15 cellular contexts compared by ENCODE assay signal in genomic region chr5:175772747-175773533, GRCh38.
DNase-seq lines count a peak whose midpoint lies in the region; ATAC-seq, FAIRE-seq and TF ChIP-seq lines count a peak whose summit lies in the region.
"Had no signal": no experiment of that assay in that cellular context is flagged by ENCODE, and none has a peak within 500 bp of the region (broad histone marks: within the 10 kb centered on the region; RNA-seq: fewer than 3 reads in every experiment).

No MANE protein-coding gene starts in this region.

- H3K4me1 ChIP-seq in mammary epithelial cell (ENCODE audit: insufficient read depth, low read length) (peaks cover 11% of the 10 kb centered on the region), keratinocyte (ENCODE audit: control insufficient read depth, extremely low read depth, insufficient read depth, low read length) (no peaks in the 10 kb centered on the region), upper lobe of right lung (no peaks in the 10 kb centered on the region)
- H3K4me1 ChIP-seq: colonic mucosa had no signal

- peak overlapping the region; percentile 26 for H3K4me3 ChIP-seq in MG63
- peak overlapping the region; percentile 16 to 33 (median 25) for H3K4me3 ChIP-seq in mammary epithelial cell (replicated peaks in 1 of 3; ENCODE audit: insufficient read depth in 1 of 3, low read depth in 2 of 3, low read length in 3 of 3)
- peak overlapping the region in 2 of 3 experiments; percentile 43 to 48 for H3K4me3 ChIP-seq in keratinocyte (ENCODE audit: control insufficient read depth in 2 of 3, extremely low read depth in 1 of 3, insufficient read depth in 2 of 3, low read depth in 1 of 3, low read length in 3 of 3)
- no peak overlapping the region for H3K4me3 ChIP-seq in upper lobe of right lung
- H3K4me3 ChIP-seq: colonic mucosa had no signal

- H2AFZ ChIP-seq in mammary epithelial cell (ENCODE audit: low read depth, low read length) (peak overlapping the region; percentile 34), keratinocyte (ENCODE audit: control insufficient read depth, low read length) (peak overlapping the region; percentile 54)

- no peak for ATAC-seq in upper lobe of right lung
- ATAC-seq: activated naive CD8-positive, alpha-beta T cell treated with anti-CD3 and anti-CD28 coated beads, Interleukin-2, amount 50 U/mL, for 24 hours had no signal

- no peaks in the 10 kb centered on the region for H3K9me3 ChIP-seq in MG63
- no peaks in the 10 kb centered on the region for H3K9me3 ChIP-seq in mammary epithelial cell (replicated peaks; ENCODE audit: insufficient read depth, low read length)
- H3K9me3 ChIP-seq in keratinocyte (ENCODE audit: control insufficient read depth, low read depth, low read length), result no peaks in the 10 kb centered on the region
- no peaks in the 10 kb centered on the region for H3K9me3 ChIP-seq in upper lobe of right lung
- H3K9me3 ChIP-seq: colonic mucosa had no signal

- no peaks in the 10 kb centered on the region; the same call in 1 of the 2 replicates for H3K27me3 ChIP-seq in MG63
- H3K27me3 ChIP-seq in mammary epithelial cell (ENCODE audit: insufficient read depth, low read length), result no peaks in the 10 kb centered on the region
- H3K27me3 ChIP-seq in keratinocyte (ENCODE audit: control insufficient read depth, extremely low read depth, insufficient read depth, low read length), result peaks cover 26% of the 10 kb centered on the region
- H3K27me3 ChIP-seq in upper lobe of right lung, result peaks cover 44% of the 10 kb centered on the region

- no peak for FAIRE-seq in keratinocyte (lab: Jason Lieb, UNC)

- peak overlapping the region; percentile 85 for H3K4me2 ChIP-seq in mammary epithelial cell (ENCODE audit: insufficient read depth, low read depth, low read length)
- peak overlapping the region; percentile 61 for H3K4me2 ChIP-seq in keratinocyte (ENCODE audit: control insufficient read depth, extremely low read depth, insufficient read depth, low read depth, low read length)
- H3K4me2 ChIP-seq: KMS-11 had no signal

- WGBS in mammary epithelial cell (ENCODE audit: low coverage, missing lambda C conversion rate), result 9% methylated on average over 26 of the region's 50 CpGs

- in situ Hi-C loops in mammary epithelial cell (cut with MboI; ENCODE audit: low sequenced_read_pairs in 2 of 2), result no loop called here

- dilution Hi-C loops in mammary epithelial cell (cut with HindIII; ENCODE audit: low sequenced_read_pairs) (no loop called here), keratinocyte (cut with MboI; ENCODE audit: extremely low pct_ligation_motif_present, low sequenced_read_pairs) (no loop called here)

- H3K36me3 ChIP-seq in MG63 (no peaks in the 10 kb centered on the region), mammary epithelial cell (ENCODE audit: insufficient read depth, low read length) (no peaks in the 10 kb centered on the region), keratinocyte (ENCODE audit: control insufficient read depth in 2 of 2, extremely low read depth in 1 of 2, insufficient read depth in 2 of 2, low read length in 2 of 2) (no peaks in the 10 kb centered on the region), upper lobe of right lung (no peaks in the 10 kb centered on the region)
- H3K36me3 ChIP-seq: colonic mucosa, WERI-Rb-1 had no signal

- peak; percentile 75 for DNase-seq in COR-L47 (lab: John Stamatoyannopoulos, UW)
- DNase-seq in MG63, result peak; percentile 29
- no peak for DNase-seq in mammary epithelial cell
- no peak for DNase-seq in keratinocyte (ENCODE audit: low read depth, low spot score)
- no peak for DNase-seq in activated CD4-positive, alpha-beta T cell treated with anti-CD3 and anti-CD28 coated beads for 4 hours
- DNase-seq in SW 1271 (lab: John Stamatoyannopoulos, UW), result no peak
- DNase-seq in upper lobe of right lung, result no peak
- no peak for DNase-seq in NCI-H1930 (lab: John Stamatoyannopoulos, UW)
- DNase-seq: activated naive CD8-positive, alpha-beta T cell treated with anti-CD3 and anti-CD28 coated beads, Interleukin-2, amount 50 U/mL, for 24 hours; colonic mucosa; NCI-H2081; stimulated activated CD4-positive, alpha-beta T cell treated with anti-CD3 and anti-CD28 coated beads, Interleukin-2, amount 100 ng/mL, for 24 hours; trophoblast cell; WERI-Rb-1 had no signal

- H3K27ac ChIP-seq in mammary epithelial cell (ENCODE audit: insufficient read depth, low read depth, low read length), result no peak overlapping the region
- no peak overlapping the region for H3K27ac ChIP-seq in keratinocyte (ENCODE audit: control insufficient read depth, insufficient read depth, low read length)
- H3K27ac ChIP-seq in upper lobe of right lung, result no peak overlapping the region
- H3K27ac ChIP-seq: colonic mucosa, KMS-11, WERI-Rb-1 had no signal

- no peak for TF ChIP-seq CTCF in mammary epithelial cell (conservative IDR thresholded peaks at IDR 0.05 in 1 of 2, IDR thresholded peaks at IDR 0.05 in 1 of 2; ENCODE audit: extremely low read depth in 1 of 2, insufficient read depth in 1 of 2, low read depth in 1 of 2, low read length in 2 of 2)
- no peak for TF ChIP-seq CTCF in keratinocyte (optimal IDR thresholded peaks at IDR 0.05 in 1 of 3, IDR thresholded peaks at IDR 0.05 in 1 of 3, conservative IDR thresholded peaks at IDR 0.05 in 1 of 3; ENCODE audit: extremely low read depth in 1 of 3, insufficient read depth in 2 of 3, low read length in 3 of 3)
- TF ChIP-seq CTCF in upper lobe of right lung (IDR thresholded peaks at IDR 0.05), result no peak

- no peaks in the 10 kb centered on the region for H3K9me1 ChIP-seq in keratinocyte (ENCODE audit: control insufficient read depth, extremely low read depth, insufficient read depth, low read length)

- no peak overlapping the region for H3K9ac ChIP-seq in mammary epithelial cell (ENCODE audit: insufficient read depth, low read length)
- no peak overlapping the region for H3K9ac ChIP-seq in keratinocyte (ENCODE audit: control insufficient read depth, extremely low read depth, insufficient read depth, low read length)
- H3K9ac ChIP-seq: KMS-11 had no signal

- H3K79me2 ChIP-seq in mammary epithelial cell (ENCODE audit: insufficient read depth, low read length) (no peaks in the 10 kb centered on the region), keratinocyte (ENCODE audit: control insufficient read depth, insufficient read depth, low read length) (no peaks in the 10 kb centered on the region)

- intact Hi-C loops in mammary epithelial cell (cut with micrococcal nuclease) (no loop called here), upper lobe of right lung (cut with DNase I) (no loop called here)

- H4K20me1 ChIP-seq in mammary epithelial cell (ENCODE audit: insufficient read depth, low read length) (no peaks in the 10 kb centered on the region), keratinocyte (ENCODE audit: control insufficient read depth, extremely low read depth, insufficient read depth, low read length) (peaks cover 2% of the 10 kb centered on the region)

- CTCF ChIA-PET in mammary epithelial cell (lab: Charles Lee; ENCODE audit: low non-redundant PET), result no interaction called here

- no TSS peak for BruUV-seq in mammary epithelial cell (replicated peaks; lab: Mats Ljungman, UMichigan)

Comparison
In these comparisons a context has a peak if more than half of its experiments do, and no peak if none do; other contexts are left out.
1. DNase-seq: peak in COR-L47 (single experiment) and MG63 (single experiment); none in mammary epithelial cell (single experiment), keratinocyte (single experiment), activated CD4-positive, alpha-beta T cell treated with anti-CD3 and anti-CD28 coated beads for 4 hours (0 of 2), SW 1271 (0 of 2), upper lobe of right lung (single experiment) and NCI-H1930 (0 of 2).